In genomic region chr10:98202378-98202777, GRCh38 we compare ENCODE assay signal across 7 cellular contexts.
"Had no signal": no experiment of that assay in that cellular context is flagged by ENCODE, and none has a peak within 500 bp of the region (broad histone marks: within the 10 kb centered on the region; RNA-seq: fewer than 3 reads in every experiment).

No MANE protein-coding gene starts in this region.

- H3K9me3 Mint-ChIP-seq: H9, IgD-negative memory B cell had no signal

- FAIRE-seq: HepG2 had no signal

- H3K4me3 Mint-ChIP-seq: H9, IgD-negative memory B cell had no signal

- H3K27me3 Mint-ChIP-seq: IgD-negative memory B cell had no signal

- ATAC-seq: HepG2 had no signal

- H3K27ac Mint-ChIP-seq: H9, IgD-negative memory B cell had no signal

- DNase-seq: GM23248, GOT3, H9, HCEC 1CT, KBM-7 had no signal
